ENCODE assay signal across 33 cellular contexts in the genomic region with DNA sequence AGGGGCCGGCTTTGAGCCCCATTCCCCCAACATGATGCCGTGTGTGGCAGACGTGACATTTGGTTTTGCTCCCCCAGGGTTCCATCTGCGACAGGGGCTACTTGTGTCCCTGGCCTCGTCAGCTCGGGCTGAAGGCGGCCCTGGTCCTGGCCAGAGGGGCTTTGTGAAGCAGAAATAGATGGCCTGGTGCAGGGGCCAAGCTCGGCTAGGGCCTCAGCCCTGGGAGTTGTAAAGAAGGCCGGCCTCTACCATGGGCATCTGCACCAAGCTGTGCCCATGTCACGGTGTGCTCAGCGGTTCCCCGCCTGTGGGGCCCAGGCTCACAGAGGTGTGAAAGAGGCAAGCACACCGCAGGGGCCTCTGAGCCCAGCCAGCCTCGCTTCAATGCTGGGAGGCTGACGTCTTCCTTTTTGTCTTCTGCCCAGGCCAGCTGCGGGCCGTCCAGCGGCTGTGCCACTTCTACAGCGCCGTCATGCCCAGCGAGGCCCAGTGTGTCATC. TPM values are rescaled to one million over a fixed set of nuclear protein-coding genes. Genes with fewer than 3 reads are reported as not detected.
"Had no signal": no experiment of that assay in that cellular context is flagged by ENCODE, and none has a peak within 500 bp of the region (broad histone marks: within the 10 kb centered on the region; RNA-seq: fewer than 3 reads in every experiment).

No MANE protein-coding gene starts in this region.

- H3K4me3 ChIP-seq: Peyer's patch, SJCRH30, SK-N-MC had no signal

- H3K9me3 Mint-ChIP-seq: activated CD4-positive, alpha-beta T cell treated with anti-CD3 and anti-CD28 coated beads, Interleukin-2, amount 10 ng/mL, durations not matched to agents 24 days and 14 days; activated CD8-positive, alpha-beta T cell treated with anti-CD3 and anti-CD28 coated beads for 36 hours; activated naive CD8-positive, alpha-beta T cell treated with anti-CD3 and anti-CD28 coated beads for 36 hours; activated T-cell treated with anti-CD3 and anti-CD28 coated beads, Interleukin-2, amount 50 U/mL, for 72 hours; activated T-helper 17 cell treated with anti-CD3 and anti-CD28 coated beads, Interleukin-2, amount 50 U/mL, for 72 hours; T-helper 2 cell treated with Interferon-gamma antibody and Interleukin-4, amounts not matched to agents 5 μg/mL and 100 μg/mL, for 36 hours had no signal

- H3K9me3 ChIP-seq: Peyer's patch, SJCRH30 had no signal

- DNase-seq: activated CD4-positive, alpha-beta T cell treated with anti-CD3 and anti-CD28 coated beads, Interleukin-2, amount 10 ng/mL, durations not matched to agents 24 days and 14 days; activated CD4-positive, alpha-beta T cell treated with anti-CD3 and anti-CD28 coated beads, Interleukin-2, amount 50 U/mL, for 4 hours; activated CD8-positive, alpha-beta T cell treated with anti-CD3 and anti-CD28 coated beads for 36 hours; activated effector memory CD4-positive, alpha-beta T cell treated with anti-CD3 and anti-CD28 coated beads, Interleukin-2, amount 50 U/mL, for 16 hours; activated naive CD4-positive, alpha-beta T cell; activated naive CD4-positive, alpha-beta T cell treated with anti-CD3 and anti-CD28 coated beads, Interleukin-2, amount 50 U/mL, for 16 hours; activated naive CD8-positive, alpha-beta T cell treated with anti-CD3 and anti-CD28 coated beads for 36 hours; activated T-cell treated with anti-CD3 and anti-CD28 coated beads, Interleukin-2, amount 50 U/mL, for 1 hour; activated T-cell treated with anti-CD3 and anti-CD28 coated beads, Interleukin-2, amount 50 U/mL, for 72 hours; amniotic stem cell; aorta; central memory CD4-positive, alpha-beta T cell; NCI-H1048; NCI-H1105 treated with DMSO at 0.1 percent for 48 hours; NCI-H1436; NCI-H1694; NCI-H1930; NCI-H2081 treated with DMSO at 0.1 percent for 48 hours; NCI-H226; NCI-H524 treated with DMSO at 0.1 percent for 48 hours; PC-3; Peyer's patch; SHP77; SJCRH30 had no signal

- H3K27ac Mint-ChIP-seq: activated CD4-positive, alpha-beta T cell treated with anti-CD3 and anti-CD28 coated beads, Interleukin-2, amount 10 ng/mL, durations not matched to agents 24 days and 14 days; activated CD8-positive, alpha-beta T cell treated with anti-CD3 and anti-CD28 coated beads for 36 hours; activated naive CD8-positive, alpha-beta T cell treated with anti-CD3 and anti-CD28 coated beads for 36 hours; activated T-cell treated with anti-CD3 and anti-CD28 coated beads, Interleukin-2, amount 50 U/mL, for 72 hours; T-helper 2 cell treated with Interferon-gamma antibody and Interleukin-4, amounts not matched to agents 5 μg/mL and 100 μg/mL, for 36 hours had no signal

- ATAC-seq: activated CD8-positive, alpha-beta T cell treated with anti-CD3 and anti-CD28 coated beads for 36 hours; activated T-cell treated with anti-CD3 and anti-CD28 coated beads, Interleukin-2, amount 50 U/mL, for 72 hours; activated T-helper 17 cell treated with anti-CD3 and anti-CD28 coated beads, Interleukin-2, amount 50 U/mL, for 72 hours; PC-3 had no signal

- H3K27me3 ChIP-seq: brain microvascular endothelial cell, Peyer's patch, SJCRH30 had no signal

- H3K36me3 ChIP-seq: brain microvascular endothelial cell had no signal

- H3K4me3 Mint-ChIP-seq: activated CD4-positive, alpha-beta T cell treated with anti-CD3 and anti-CD28 coated beads, Interleukin-2, amount 10 ng/mL, durations not matched to agents 24 days and 14 days; activated CD8-positive, alpha-beta T cell treated with anti-CD3 and anti-CD28 coated beads for 36 hours; activated naive CD8-positive, alpha-beta T cell treated with anti-CD3 and anti-CD28 coated beads for 36 hours; activated T-cell treated with anti-CD3 and anti-CD28 coated beads, Interleukin-2, amount 50 U/mL, for 72 hours; activated T-helper 17 cell treated with anti-CD3 and anti-CD28 coated beads, Interleukin-2, amount 50 U/mL, for 72 hours; T-helper 2 cell treated with Interferon-gamma antibody and Interleukin-4, amounts not matched to agents 5 μg/mL and 100 μg/mL, for 36 hours had no signal

- H3K27me3 Mint-ChIP-seq: activated CD4-positive, alpha-beta T cell treated with anti-CD3 and anti-CD28 coated beads, Interleukin-2, amount 10 ng/mL, durations not matched to agents 24 days and 14 days; activated CD8-positive, alpha-beta T cell treated with anti-CD3 and anti-CD28 coated beads for 36 hours; activated naive CD8-positive, alpha-beta T cell treated with anti-CD3 and anti-CD28 coated beads for 36 hours; activated T-helper 17 cell treated with anti-CD3 and anti-CD28 coated beads, Interleukin-2, amount 50 U/mL, for 72 hours had no signal

- H3K36me3 Mint-ChIP-seq: activated naive CD8-positive, alpha-beta T cell treated with anti-CD3 and anti-CD28 coated beads for 36 hours had no signal

- FAIRE-seq: TTC549 had no signal

- H3K27ac ChIP-seq: brain microvascular endothelial cell, Peyer's patch, SJCRH30, SK-N-MC had no signal

RNA-seq across cellular contexts. Expression of a gene that starts 38.0 kb away (rescaled TPM):
- total RNA-seq: activated CD4-positive, alpha-beta T cell treated with anti-CD3 and anti-CD28 coated beads, Interleukin-2, amount 10 ng/mL, durations not matched to agents 24 days and 14 days; activated CD8-positive, alpha-beta memory T cell treated with anti-CD3 and anti-CD28 coated beads for 36 hours; activated naive CD8-positive, alpha-beta T cell treated with anti-CD3 and anti-CD28 coated beads for 36 hours; activated T-cell treated with anti-CD3 and anti-CD28 coated beads, Interleukin-2, amount 50 U/mL, for 72 hours; activated T-helper 17 cell treated with anti-CD3 and anti-CD28 coated beads, Interleukin-2, amount 50 U/mL, for 72 hours; MCF 10A; NCI-H460; T-helper 1 cell treated with Interleukin-12 subunit alpha and Interleukin-12 subunit beta and Interleukin-4 antibody, amounts not matched to agents 30 ng/mL and 1 ng/mL, for 36 hours had no signal
